Comparison of ENCODE assay signal across 1 cellular context in the genomic region with DNA sequence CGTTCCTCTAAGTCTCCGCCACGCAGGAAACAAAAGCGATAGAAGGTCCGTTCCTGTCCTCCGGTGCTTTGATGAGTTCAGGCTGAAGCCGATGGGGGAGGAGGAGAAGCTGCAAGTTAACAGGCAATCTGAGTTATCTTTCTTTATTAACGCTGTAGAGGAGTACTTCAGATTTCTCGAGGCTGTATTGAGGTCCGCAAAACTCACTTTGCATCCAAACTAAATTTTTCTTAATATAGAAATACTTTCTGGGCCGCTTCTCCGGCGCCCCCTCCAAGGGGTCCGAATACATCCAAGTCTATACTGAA.
TF ChIP-seq lines count a peak whose summit lies in the region.

No MANE protein-coding gene starts in this region.

TF ChIP-seq in HEK293, 187 proteins besides CTCF, POLR2A, EP300 and RAD21 (continued from another document):
- TF ChIP-seq, protein P1, sequence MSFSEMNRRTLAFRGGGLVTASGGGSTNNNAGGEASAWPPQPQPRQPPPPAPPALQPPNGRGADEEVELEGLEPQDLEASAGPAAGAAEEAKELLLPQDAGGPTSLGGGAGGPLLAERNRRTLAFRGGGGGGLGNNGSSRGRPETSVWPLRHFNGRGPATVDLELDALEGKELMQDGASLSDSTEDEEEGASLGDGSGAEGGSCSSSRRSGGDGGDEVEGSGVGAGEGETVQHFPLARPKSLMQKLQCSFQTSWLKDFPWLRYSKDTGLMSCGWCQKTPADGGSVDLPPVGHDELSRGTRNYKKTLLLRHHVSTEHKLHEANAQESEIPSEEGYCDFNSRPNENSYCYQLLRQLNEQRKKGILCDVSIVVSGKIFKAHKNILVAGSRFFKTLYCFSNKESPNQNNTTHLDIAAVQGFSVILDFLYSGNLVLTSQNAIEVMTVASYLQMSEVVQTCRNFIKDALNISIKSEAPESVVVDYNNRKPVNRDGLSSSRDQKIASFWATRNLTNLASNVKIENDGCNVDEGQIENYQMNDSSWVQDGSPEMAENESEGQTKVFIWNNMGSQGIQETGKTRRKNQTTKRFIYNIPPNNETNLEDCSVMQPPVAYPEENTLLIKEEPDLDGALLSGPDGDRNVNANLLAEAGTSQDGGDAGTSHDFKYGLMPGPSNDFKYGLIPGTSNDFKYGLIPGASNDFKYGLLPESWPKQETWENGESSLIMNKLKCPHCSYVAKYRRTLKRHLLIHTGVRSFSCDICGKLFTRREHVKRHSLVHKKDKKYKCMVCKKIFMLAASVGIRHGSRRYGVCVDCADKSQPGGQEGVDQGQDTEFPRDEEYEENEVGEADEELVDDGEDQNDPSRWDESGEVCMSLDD (tag by site-specific recombination; IDR thresholded peaks at IDR 0.05) = no peak
- TF ChIP-seq ZNF112 (tag by site-specific recombination; IDR thresholded peaks at IDR 0.05) (no peak), SP3 (tag by site-specific recombination; IDR thresholded peaks at IDR 0.05) (0 out of 2 replicates have a peak, but pooled peaks have one; percentile 13), ZNF521 (tag by site-specific recombination; IDR thresholded peaks at IDR 0.05) (no peak), ZNF571 (tag by site-specific recombination; IDR thresholded peaks at IDR 0.05) (no peak)
- TF ChIP-seq, protein P2, sequence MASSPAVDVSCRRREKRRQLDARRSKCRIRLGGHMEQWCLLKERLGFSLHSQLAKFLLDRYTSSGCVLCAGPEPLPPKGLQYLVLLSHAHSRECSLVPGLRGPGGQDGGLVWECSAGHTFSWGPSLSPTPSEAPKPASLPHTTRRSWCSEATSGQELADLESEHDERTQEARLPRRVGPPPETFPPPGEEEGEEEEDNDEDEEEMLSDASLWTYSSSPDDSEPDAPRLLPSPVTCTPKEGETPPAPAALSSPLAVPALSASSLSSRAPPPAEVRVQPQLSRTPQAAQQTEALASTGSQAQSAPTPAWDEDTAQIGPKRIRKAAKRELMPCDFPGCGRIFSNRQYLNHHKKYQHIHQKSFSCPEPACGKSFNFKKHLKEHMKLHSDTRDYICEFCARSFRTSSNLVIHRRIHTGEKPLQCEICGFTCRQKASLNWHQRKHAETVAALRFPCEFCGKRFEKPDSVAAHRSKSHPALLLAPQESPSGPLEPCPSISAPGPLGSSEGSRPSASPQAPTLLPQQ (tag by site-specific recombination; IDR thresholded peaks at IDR 0.05) = no peak
